10 cellular contexts compared by ENCODE assay signal in the genomic region with DNA sequence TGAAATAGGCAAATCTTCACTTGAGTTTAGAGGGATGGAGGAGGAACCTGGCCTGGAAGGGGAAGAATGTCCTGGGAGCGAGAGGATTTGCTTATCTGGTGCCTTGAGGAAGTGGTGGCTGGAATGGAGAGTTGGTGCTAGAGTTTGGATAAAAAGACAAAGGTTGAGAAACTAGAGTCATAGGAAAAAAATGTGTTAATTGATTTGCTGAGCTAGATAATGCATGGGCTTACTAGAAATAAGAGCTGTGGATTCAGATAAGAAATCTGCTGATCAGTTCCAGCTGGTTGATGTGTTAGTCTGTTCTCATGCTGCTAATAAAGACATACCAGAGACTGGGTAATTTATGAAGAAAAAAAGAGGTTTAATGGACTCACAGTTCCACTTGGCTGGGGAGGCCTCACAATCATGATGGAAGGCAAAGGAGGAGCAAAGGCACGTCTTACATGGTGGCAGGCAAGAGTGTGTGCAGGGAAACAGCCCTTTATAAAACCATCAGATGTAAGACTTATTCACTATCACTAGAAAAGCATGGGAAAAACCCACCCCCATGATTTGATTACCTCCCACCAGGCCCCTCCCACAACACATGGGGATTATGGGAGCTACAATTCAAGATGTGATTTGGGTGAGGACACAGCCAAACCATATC. TPM values are rescaled to one million over a fixed set of nuclear protein-coding genes. Genes with fewer than 3 reads are reported as not detected.
"Had no signal": no experiment of that assay in that cellular context is flagged by ENCODE, and none has a peak within 500 bp of the region (broad histone marks: within the 10 kb centered on the region; RNA-seq: fewer than 3 reads in every experiment).

No MANE protein-coding gene starts in this region.

RNA-seq across cellular contexts. Expression of a gene that starts 43.9 kb away (rescaled TPM):
- total RNA-seq: HT1080, LHCN-M2, MCF 10A, NCI-H460, PC-9, Peyer's patch, Right ventricle myocardium inferior, RPMI7951 had no signal
- polyA plus RNA-seq: IgD-negative memory B cell had no signal

RNA-seq across cellular contexts. Expression of a gene that starts 45.6 kb away (rescaled TPM):
- total RNA-seq: HT1080, PC-9, SJCRH30 had no signal
- polyA plus RNA-seq: IgD-negative memory B cell had no signal
